20 cellular contexts compared by ENCODE assay signal in the genomic region with DNA sequence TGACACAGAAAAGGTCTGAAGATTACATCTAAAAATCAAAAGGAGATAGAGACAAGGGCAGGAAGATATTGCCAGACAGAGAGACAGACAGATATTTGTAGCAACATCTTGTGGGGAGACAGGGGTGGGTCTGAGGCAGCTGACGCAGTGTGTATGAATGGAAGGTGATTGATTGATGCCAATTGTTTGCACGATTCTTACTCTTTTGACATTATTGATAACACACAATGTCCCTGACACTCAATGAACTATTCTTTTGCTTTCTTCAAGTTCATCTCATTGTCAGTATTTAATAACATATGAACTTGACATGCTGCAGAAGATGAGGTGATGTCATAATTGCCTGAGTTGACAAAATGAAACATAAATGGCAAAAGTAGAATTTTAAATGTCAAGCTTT.
"Had no signal": no experiment of that assay in that cellular context is flagged by ENCODE, and none has a peak within 500 bp of the region (broad histone marks: within the 10 kb centered on the region; RNA-seq: fewer than 3 reads in every experiment).

No MANE protein-coding gene starts in this region.

- H3K4me1 Mint-ChIP-seq: IgD-negative memory B cell had no signal

- H3K27ac Mint-ChIP-seq: IgD-negative memory B cell had no signal

- DNase-seq: Kasumi-1, MM.1S, NCI-H1092 treated with DMSO at 0.1 percent for 48 hours, NCI-H1417, NCI-H1436 treated with DMSO at 0.1 percent for 48 hours, NCI-H1694, NCI-H187 treated with DMSO at 0.1 percent for 48 hours, NCI-H2029 treated with DMSO at 0.1 percent for 48 hours, NCI-H2171 treated with DMSO at 0.1 percent for 48 hours, NCI-H345, NCI-H446 treated with DMSO at 0.1 percent for 48 hours, NCI-H510A treated with DMSO at 0.1 percent for 48 hours, NCI-H526, NCI-H748 treated with DMSO at 0.1 percent for 48 hours, RPMI8226, SHP77, SK-N-SH had no signal

- ATAC-seq: K562 had no signal

- H3K4me3 ChIP-seq: K562 had no signal

- H3K9ac ChIP-seq: KMS-11, SK-N-SH had no signal

- H3K36me3 Mint-ChIP-seq: IgD-negative memory B cell had no signal

- H3K9me3 ChIP-seq: SK-N-SH had no signal

- H3K4me3 Mint-ChIP-seq: IgD-negative memory B cell had no signal

- H3K4me2 ChIP-seq: KMS-11, SK-N-SH had no signal

- H3K27me3 Mint-ChIP-seq: IgD-negative memory B cell had no signal

- H3K27ac ChIP-seq: KMS-11 had no signal
